12 cellular contexts compared by ENCODE assay signal in the genomic region with DNA sequence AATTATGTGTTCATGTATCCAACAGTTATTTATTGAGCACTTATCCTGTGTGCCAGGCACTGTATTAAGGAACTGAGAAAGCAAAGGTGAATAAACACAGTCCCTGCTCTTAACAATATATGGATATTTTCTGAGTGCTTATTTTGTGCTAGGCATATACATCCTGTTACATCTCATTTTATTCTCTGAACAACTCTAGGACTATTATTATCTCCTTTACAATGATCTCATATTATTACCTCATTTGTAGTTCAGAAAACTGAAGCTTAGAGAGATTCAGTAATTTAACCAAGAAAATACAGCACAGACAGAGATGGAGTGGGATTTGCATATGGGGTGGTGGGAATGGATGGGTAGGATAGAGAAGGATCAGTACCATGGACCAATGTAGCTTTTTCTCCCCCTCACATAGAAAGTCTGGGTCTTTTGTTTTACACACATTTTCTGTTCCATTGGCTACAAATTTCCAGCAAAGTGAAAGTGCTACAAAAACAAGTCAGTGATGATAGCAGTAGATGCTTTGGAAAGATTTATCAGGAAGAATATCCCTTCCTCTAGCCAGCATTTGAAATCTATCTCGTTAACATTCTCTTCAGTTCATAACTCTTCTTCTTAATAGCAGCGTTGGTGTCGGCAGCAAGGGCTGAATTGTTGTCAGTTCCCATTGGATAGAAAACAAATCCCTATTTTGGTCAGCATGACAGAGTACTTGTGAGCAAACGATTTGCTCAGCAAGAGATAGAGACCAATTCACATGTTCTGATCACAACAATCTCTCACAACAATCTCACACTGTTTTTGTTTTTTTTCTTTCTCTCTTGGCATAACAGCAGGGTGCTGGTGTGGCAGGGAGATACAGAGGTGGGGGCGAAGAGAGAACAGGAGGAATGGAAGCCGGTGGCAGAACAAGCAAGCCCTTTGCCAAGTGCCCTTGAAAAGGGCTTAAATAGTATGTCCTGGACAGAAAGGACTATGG.
DNase-seq lines count a peak whose midpoint lies in the region; ATAC-seq and TF ChIP-seq lines count a peak whose summit lies in the region.
"Had no signal": no experiment of that assay in that cellular context is flagged by ENCODE, and none has a peak within 500 bp of the region (broad histone marks: within the 10 kb centered on the region; RNA-seq: fewer than 3 reads in every experiment).

No MANE protein-coding gene starts in this region.

- no peak for TF ChIP-seq POLR2A in sigmoid colon (IDR thresholded peaks at IDR 0.05)

- H3K4me3 ChIP-seq in left ventricle myocardium inferior (peak overlapping the region; percentile 48), sigmoid colon (no peak overlapping the region)
- H3K4me3 ChIP-seq: hepatocyte had no signal

- H3K4me1 ChIP-seq in left ventricle myocardium inferior (peaks cover 31% of the 10 kb centered on the region), sigmoid colon (peaks cover 0 to 10% (median 9%) of the 10 kb centered on the region in 4 donors)

- TF ChIP-seq CTCF in left ventricle myocardium inferior (IDR thresholded peaks at IDR 0.05; ENCODE audit: borderline replicate concordance) (no peak), sigmoid colon (IDR thresholded peaks at IDR 0.05) (no peak)

- 59 to 75% methylated on average over 6 of the region's 6 CpGs for WGBS in sigmoid colon, 2 donors

- H3K27ac ChIP-seq in angular gyrus (ENCODE audit: low read depth, low read length) = peak overlapping the region; percentile 95
- H3K27ac ChIP-seq in left ventricle myocardium inferior (replicated peaks) = peak overlapping the region; percentile 80
- peak overlapping the region; percentile 33 to 55 (median 41) for H3K27ac ChIP-seq in sigmoid colon
- H3K27ac ChIP-seq: hepatocyte had no signal

- ATAC-seq in GM18511 (IDR thresholded peaks at IDR 0.05; ENCODE audit: unreplicated experiment) (peak; percentile 16), HG03135 (IDR thresholded peaks at IDR 0.05; ENCODE audit: unreplicated experiment) (no peak)
- ATAC-seq: effector memory CD8-positive, alpha-beta T cell had no signal

- intact Hi-C loops in left ventricle myocardium inferior (cut with micrococcal nuclease) (loop anchor here (5.0 kb wide), 1 partner anchor 268 kb away; no protein-coding TSS in a partner anchor), sigmoid colon (cut with DNase I) (no loop called here)

- H3K36me3 ChIP-seq in left ventricle myocardium inferior (no peaks in the 10 kb centered on the region), sigmoid colon (no peaks in the 10 kb centered on the region)

- DNase-seq in left ventricle myocardium inferior (no peak), sigmoid colon (no peak), NK-92 (lab: John Stamatoyannopoulos, UW; ENCODE audit: unreplicated experiment) (no peak), RKO (ENCODE audit: low spot score) (no peak), NCI-H446 (lab: John Stamatoyannopoulos, UW) (no peak)
- DNase-seq: activated CD4-positive, alpha-beta T cell treated with anti-CD3 and anti-CD28 coated beads for 1 hour; NCI-H2107 had no signal

- no peaks in the 10 kb centered on the region for H3K9me3 ChIP-seq in left ventricle myocardium inferior (replicated peaks)
- no peaks in the 10 kb centered on the region for H3K9me3 ChIP-seq in sigmoid colon

- H3K27me3 ChIP-seq in left ventricle myocardium inferior (ENCODE audit: low read depth) = no peaks in the 10 kb centered on the region
- no peaks in the 10 kb centered on the region for H3K27me3 ChIP-seq in sigmoid colon

- no peak for TF ChIP-seq EP300 in sigmoid colon (IDR thresholded peaks at IDR 0.05)

Comparison
In these comparisons a context has a peak if more than half of its experiments do, and no peak if none do; other contexts are left out.
1. H3K27ac ChIP-seq: peak in every context shown above with its lines; median percentile 95 in angular gyrus; 80 in left ventricle myocardium inferior; 41 in sigmoid colon.